In genomic region chr19:15244106-15244803, GRCh38 we compare ENCODE assay signal across 19 cellular contexts. TPM values are rescaled to one million over a fixed set of nuclear protein-coding genes. Genes with fewer than 3 reads are reported as not detected.
A peak's percentile ranks its signal among the peaks of the same experiment; 100 is the strongest.
DNase-seq lines count a peak whose midpoint lies in the region; ATAC-seq, FAIRE-seq and TF ChIP-seq lines count a peak whose summit lies in the region.
"Had no signal": no experiment of that assay in that cellular context is flagged by ENCODE, and none has a peak within 500 bp of the region (broad histone marks: within the 10 kb centered on the region; RNA-seq: fewer than 3 reads in every experiment).

No MANE protein-coding gene starts in this region.

- H4K20me1 ChIP-seq in GM12878 (ENCODE audit: control insufficient read depth, insufficient read depth): no peaks in the 10 kb centered on the region

- H3K36me3 ChIP-seq in GM12878 (ENCODE audit: control insufficient read depth in 2 of 2, insufficient read depth in 2 of 2, low read length in 1 of 2): peaks cover 36 to 54% of the 10 kb centered on the region in 2 experiments

- H3K27ac ChIP-seq in RWPE1 (peak overlapping the region; percentile 97), GM12878 (ENCODE audit: control insufficient read depth, insufficient read depth) (no peak overlapping the region)

- 87% methylated on average over 14 of the region's 24 CpGs for WGBS in GM12878 (ENCODE audit: insufficient coverage, insufficient replicate concordance, low lambda C conversion rate, missing lambda C conversion rate)

- no peak for TF ChIP-seq EP300 in GM12878 (IDR thresholded peaks at IDR 0.05; ENCODE audit: borderline replicate concordance in 1 of 2, control insufficient read depth in 1 of 2, low read depth in 2 of 2, low read length in 2 of 2)

- BruUV-seq in GM12878 (replicated peaks; lab: Mats Ljungman, UMichigan): no TSS peak

- DNase-seq in RWPE1 (ENCODE audit: low spot score) (no peak), GM12878 (ENCODE audit: low read depth, low spot score) (no peak), nephron progenitor cell (no peak), type B pancreatic cell (ENCODE audit: extremely low spot score, unreplicated experiment) (no peak), ACHN (no peak), RCC 7860 (ENCODE audit: low spot score) (no peak), NCI-H446 treated with DMSO at 0.1 percent for 48 hours (lab: John Stamatoyannopoulos, UW) (no peak)
- DNase-seq: CD8-positive, alpha-beta T cell; DND-41; GDM1; KG1; NCI-H1092; NCI-H2227 treated with DMSO at 0.1 percent for 48 hours; NCI-H69; NK-92 treated with Interleukin-12 subunit alpha and Interleukin-12 subunit beta, amount 100 ng/mL, for 24 hours had no signal

- in situ Hi-C loops in GM12878 (cut with MboI): no loop called here
- in situ Hi-C loops in ACHN (cut with HindIII; ENCODE audit: low pct_ligation_motif_present, low pct_unique_long_range_greater_than_20kb, low sequenced_read_pairs): no loop called here

- H3K27me3 Mint-ChIP-seq in nephron progenitor cell (ENCODE audit: low read depth, poor library complexity) (no peaks in the 10 kb centered on the region), type B pancreatic cell (no peaks in the 10 kb centered on the region)

- TF ChIP-seq CTCF in RWPE1 (conservative IDR thresholded peaks at IDR 0.05; ENCODE audit: low read depth): no peak
- no peak for TF ChIP-seq CTCF in GM12878 (IDR thresholded peaks at IDR 0.05 in 2 of 3, conservative IDR thresholded peaks at IDR 0.05 in 1 of 3; ENCODE audit: control insufficient read depth in 2 of 3, extremely low read depth in 1 of 3, insufficient read depth in 1 of 3, low read depth in 3 of 3, low read length in 3 of 3)
- TF ChIP-seq CTCF in nephron progenitor cell (IDR thresholded peaks at IDR 0.05): no peak
- no peak for TF ChIP-seq CTCF in type B pancreatic cell (conservative IDR thresholded peaks at IDR 0.05)

- H3K27ac Mint-ChIP-seq in nephron progenitor cell (peak overlapping the region; percentile 88), type B pancreatic cell (peak overlapping the region; percentile 31)
- H3K27ac Mint-ChIP-seq: CD8-positive, alpha-beta T cell; GM23338 had no signal

- no peak overlapping the region for H3K4me3 ChIP-seq in GM12878
- H3K4me3 ChIP-seq: GM23338 had no signal

- H3K27me3 ChIP-seq in GM12878 (replicated peaks in 1 of 2; ENCODE audit: control insufficient read depth in 2 of 2, insufficient read depth in 2 of 2, low read length in 1 of 2): no peaks in the 10 kb centered on the region

- H3K9ac ChIP-seq in GM12878 (ENCODE audit: control insufficient read depth, insufficient read depth, low read length): no peak overlapping the region

- no peak for TF ChIP-seq RAD21 in GM12878 (IDR thresholded peaks at IDR 0.05; ENCODE audit: insufficient read depth, low read depth, low read length)

- ATAC-seq in GM12878: no peak
- ATAC-seq: CD8-positive, alpha-beta T cell; GM23338; Right ventricle myocardium inferior had no signal

- no peak overlapping the region for H3K4me3 Mint-ChIP-seq in nephron progenitor cell
- H3K4me3 Mint-ChIP-seq in type B pancreatic cell: no peak overlapping the region
- H3K4me3 Mint-ChIP-seq: CD8-positive, alpha-beta T cell; GM23338 had no signal

- H3K79me2 ChIP-seq in GM12878 (ENCODE audit: control insufficient read depth, insufficient read depth, low read length): no peaks in the 10 kb centered on the region

- SMC1A ChIA-PET in GM12878 (lab: Charles Lee; ENCODE audit: uncharacterized antibody, unreplicated experiment): no interaction called here

- TF ChIP-seq POLR2A in GM12878 (IDR thresholded peaks at IDR 0.05; ENCODE audit: low read depth, low read length): 0 out of 2 replicates have a peak, but pooled peaks have one; percentile 29

- H3K36me3 Mint-ChIP-seq in nephron progenitor cell (ENCODE audit: low read depth) (peaks cover 53% of the 10 kb centered on the region), type B pancreatic cell (peaks cover 12% of the 10 kb centered on the region)

- H3K9me3 ChIP-seq in GM12878 (replicated peaks; ENCODE audit: control insufficient read depth, insufficient read depth, low read length): no peaks in the 10 kb centered on the region

- H3K4me1 ChIP-seq in GM12878 (ENCODE audit: control insufficient read depth, insufficient read depth, low read length): no peaks in the 10 kb centered on the region

- RAD21 ChIA-PET in GM12878 (lab: Charles Lee; ENCODE audit: unreplicated experiment): no interaction called here

- no peaks in the 10 kb centered on the region for H3K9me3 Mint-ChIP-seq in nephron progenitor cell
- no peaks in the 10 kb centered on the region for H3K9me3 Mint-ChIP-seq in type B pancreatic cell
- H3K9me3 Mint-ChIP-seq: CD8-positive, alpha-beta T cell had no signal

- no peak overlapping the region for H3K4me2 ChIP-seq in GM12878 (ENCODE audit: control insufficient read depth, insufficient read depth)
- H3K4me2 ChIP-seq: GM23338 had no signal

- FAIRE-seq in GM12878 (lab: Jason Lieb, UNC): no peak
- FAIRE-seq in RCC 7860 (lab: Jason Lieb, UNC): no peak

- intact Hi-C loops in GM12878 (cut with micrococcal nuclease; ENCODE audit: unreplicated experiment): no loop called here

- CTCF ChIA-PET in RWPE1 (lab: Yijun Ruan, JAX): interaction anchor here (0.7 to 1.0 kb wide), 2 partner anchors 16 to 48 kb away, joined by 3 to 4 read pairs; no protein-coding TSS in a partner anchor
- CTCF ChIA-PET in GM12878 (lab: Yijun Ruan, JAX): no interaction called here

- POLR2A ChIA-PET in RWPE1 (lab: Yijun Ruan, JAX; ENCODE audit: low non-redundant PET): no interaction called here
- POLR2A ChIA-PET in GM12878 (lab: Charles Lee): no interaction called here

- H3K4me1 Mint-ChIP-seq in nephron progenitor cell (peaks cover 38% of the 10 kb centered on the region), type B pancreatic cell (ENCODE audit: unreplicated experiment) (no peaks in the 10 kb centered on the region)

- H2AFZ ChIP-seq in GM12878 (ENCODE audit: control insufficient read depth, low read depth, low read length): no peak overlapping the region
- H2AFZ ChIP-seq: GM23338 had no signal

TF ChIP-seq in GM12878, 131 proteins besides CTCF, POLR2A, EP300 and RAD21 (continues in another document):
- TF ChIP-seq DPF2 (IDR thresholded peaks at IDR 0.05): no peak
- no peak for TF ChIP-seq NFXL1 (IDR thresholded peaks at IDR 0.05; ENCODE audit: borderline replicate concordance)
- no peak for TF ChIP-seq ZNF384 (IDR thresholded peaks at IDR 0.05; ENCODE audit: borderline replicate concordance, low read depth, low read length)
- no peak for TF ChIP-seq PBX3 (IDR thresholded peaks at IDR 0.05; ENCODE audit: insufficient replicate concordance, low read depth, low read length)
- TF ChIP-seq HCFC1 (IDR thresholded peaks at IDR 0.05; ENCODE audit: low read length): no peak
- no peak for TF ChIP-seq SMC3 (IDR thresholded peaks at IDR 0.05; ENCODE audit: borderline replicate concordance, low read length)
- TF ChIP-seq RCOR1 (conservative IDR thresholded peaks at IDR 0.05; ENCODE audit: low read depth, low read length): no peak
- TF ChIP-seq ZSCAN29 (IDR thresholded peaks at IDR 0.05): no peak

RNA-seq across cellular contexts. Expression of gene EPHX3, which starts 12.0 kb away (rescaled TPM):
- not detected in 2 replicates for total RNA-seq in GM12878 (2013; cell fraction: nucleolus; rRNA removed)
- not detected in 2 replicates for total RNA-seq in GM12878 (2014; rRNA removed)
- total RNA-seq in GM12878 (2014; rRNA removed; fragmentation: Illumina TruSeq; extraction: Trizol): not detected in 2 replicates
- not detected in 2 replicates for total RNA-seq in GM12878 (2021)
- not detected for polyA plus RNA-seq in GM12878 (2011; ENCODE audit: low read depth)
- polyA plus RNA-seq in GM12878 (2011; rRNA removed): 0.04 TPM in 1 of 2 replicates, not detected in the other
- not detected in 2 replicates for polyA plus RNA-seq in GM12878 (2011; cell fraction: cytosol; rRNA removed)
- polyA plus RNA-seq in GM12878 (2011; cell fraction: nucleus; rRNA removed): 0.26 TPM in 1 of 2 replicates, not detected in the other
- polyA plus RNA-seq in GM12878 (2012): not detected in 2 replicates
- not detected in 2 replicates for polyA plus RNA-seq in GM12878 (2014; fragmentation: Illumina TruSeq; extraction: Trizol)
- not detected for polyA plus RNA-seq in GM12878 (2014; fragmentation: Nextera tagmentation; extraction: Ambion mirVana)
- not detected in 2 replicates for polyA plus RNA-seq in GM12878 (2014; rRNA removed)
- not detected for polyA plus RNA-seq in GM12878 (2016; fragmentation: Nextera tagmentation; extraction: Ambion mirVana)
- 0.21 and 0.29 TPM in 2 replicates for polyA minus RNA-seq in GM12878 (2011; rRNA and poly(A)+ RNA removed)
- not detected in 2 replicates for polyA minus RNA-seq in GM12878 (2011; cell fraction: cytosol; rRNA and poly(A)+ RNA removed)
- 0.48 TPM in 1 of 2 replicates, not detected in the other for polyA minus RNA-seq in GM12878 (2011; cell fraction: nucleus; rRNA and poly(A)+ RNA removed)
- 5.1 and 9.4 TPM in 2 replicates for total RNA-seq in type B pancreatic cell (ENCODE audit: low replicate concordance)
- total RNA-seq: M059J had no signal
- polyA plus RNA-seq: AG04450 had no signal

RNA-seq across cellular contexts. Expression of gene NOTCH3, which starts 43.5 kb away (rescaled TPM):
- total RNA-seq in GM12878 (2013; cell fraction: nucleolus; rRNA removed): not detected in 2 replicates
- total RNA-seq in GM12878 (2014; rRNA removed) (0.11 TPM in 1 of 2 replicates, not detected in the other), GM12878 (2014; rRNA removed; fragmentation: Illumina TruSeq; extraction: Trizol) (not detected in 2 replicates), GM12878 (2021) (0.10 and 0.37 TPM in 2 replicates), type B pancreatic cell (ENCODE audit: low replicate concordance) (119 and 139 TPM in 2 replicates)
- polyA plus RNA-seq in GM12878 (2011; ENCODE audit: low read depth): not detected
- polyA plus RNA-seq in GM12878 (2011; rRNA removed) (not detected in 2 replicates), GM12878 (2014; fragmentation: Illumina TruSeq; extraction: Trizol) (0.01 TPM in 1 of 2 replicates, not detected in the other), GM12878 (2014; fragmentation: Nextera tagmentation; extraction: Ambion mirVana) (not detected), GM12878 (2014; rRNA removed) (0.03 and 0.42 TPM in 2 replicates), GM12878 (2016; fragmentation: Nextera tagmentation; extraction: Ambion mirVana) (under 1 TPM in 1 of 2 experiments, not detected in 1; 0.03 TPM)
- polyA plus RNA-seq in GM12878 (2011; cell fraction: cytosol; rRNA removed): not detected in 2 replicates
- polyA plus RNA-seq in GM12878 (2011; cell fraction: nucleus; rRNA removed): 0.01 TPM in 1 of 2 replicates, not detected in the other
- polyA plus RNA-seq in GM12878 (2012): 0.07 and 0.12 TPM in 2 replicates
- polyA minus RNA-seq in GM12878 (2011; rRNA and poly(A)+ RNA removed): not detected in 2 replicates
- polyA minus RNA-seq in GM12878 (2011; cell fraction: cytosol; rRNA and poly(A)+ RNA removed): not detected in 2 replicates
- polyA minus RNA-seq in GM12878 (2011; cell fraction: nucleus; rRNA and poly(A)+ RNA removed): not detected in 2 replicates
- total RNA-seq: CD8-positive, alpha-beta T cell had no signal

Comparison
In these comparisons a context has a peak if more than half of its experiments do, and no peak if none do; other contexts are left out.
1. RNA of gene NOTCH3, which starts 43.5 kb away (total RNA-seq): 119 to 139 TPM in type B pancreatic cell; 0.10 to 0.37 TPM in GM12878; every median in the first group is over 10 times any median in the second.